Comparison of ENCODE assay signal across 30 cellular contexts in the genomic region with DNA sequence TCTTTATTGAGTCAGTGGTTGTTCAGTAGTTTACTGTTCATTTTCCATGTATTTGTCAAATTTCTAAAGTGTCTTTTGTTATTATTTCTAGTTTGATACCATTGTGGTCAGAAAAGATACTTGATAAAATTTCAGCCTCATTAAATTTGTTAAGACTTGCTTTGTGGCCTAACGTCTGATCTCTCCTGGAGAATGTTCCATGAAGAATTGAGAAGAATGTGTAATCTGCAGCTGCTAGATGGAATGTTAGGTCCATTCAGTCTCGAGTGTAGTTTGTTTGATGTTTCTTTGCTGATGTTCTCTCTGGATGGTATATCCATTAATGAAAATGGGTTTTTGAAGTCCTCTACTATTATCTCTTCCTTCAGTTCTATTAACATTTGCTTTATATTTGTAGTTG.
"Had no signal": no experiment of that assay in that cellular context is flagged by ENCODE, and none has a peak within 500 bp of the region (broad histone marks: within the 10 kb centered on the region; RNA-seq: fewer than 3 reads in every experiment).

No MANE protein-coding gene starts in this region.

- DNase-seq: activated effector memory CD4-positive, alpha-beta T cell treated with anti-CD3 and anti-CD28 coated beads, Interleukin-2, amount 50 U/mL, for 16 hours; activated effector memory CD4-positive, alpha-beta T cell treated with Interleukin-2 at 50 U/mL for 16 hours; activated gamma-delta T cell; activated gamma-delta T cell treated with Interleukin-2 at 50 U/mL for 16 hours; activated naive CD4-positive, alpha-beta T cell; activated naive CD4-positive, alpha-beta T cell treated with anti-CD3 and anti-CD28 coated beads for 36 hours; activated naive CD4-positive, alpha-beta T cell treated with anti-CD3 and anti-CD28 coated beads, Interleukin-2, amount 10 ng/mL, durations not matched to agents 7 days and 5 days; activated naive CD4-positive, alpha-beta T cell treated with anti-CD3 and anti-CD28 coated beads, Interleukin-2, amount 50 U/mL, for 16 hours; activated naive CD4-positive, alpha-beta T cell treated with Interleukin-2 at 50 U/mL for 16 hours; activated naive CD8-positive, alpha-beta T cell treated with anti-CD3 and anti-CD28 coated beads for 36 hours; activated naive CD8-positive, alpha-beta T cell treated with anti-CD3 and anti-CD28 coated beads, Interleukin-2, amount 10 ng/mL, durations not matched to agents 7 days and 5 days; activated naive CD8-positive, alpha-beta T cell treated with anti-CD3 and anti-CD28 coated beads, Interleukin-2, amount 50 U/mL, for 24 hours; activated T-cell treated with anti-CD3 and anti-CD28 coated beads, Interleukin-2, amount 50 U/mL, for 1 hour; activated T-cell treated with anti-CD3 and anti-CD28 coated beads, Interleukin-2, amount 50 U/mL, for 24 hours; activated T-cell treated with anti-CD3 and anti-CD28 coated beads, Interleukin-2, amount 50 U/mL, for 4 hours; activated T-cell treated with anti-CD3 and anti-CD28 coated beads, Interleukin-2, amount 50 U/mL, for 48 hours; activated T-cell treated with anti-CD3 and anti-CD28 coated beads, Interleukin-2, amount 50 U/mL, for 72 hours; adrenal gland; amniotic stem cell; amygdala; anterior cingulate cortex; aorta; body of pancreas; brain microvascular endothelial cell; caudate nucleus; central memory CD4-positive, alpha-beta T cell; cerebellar nuclear complex had no signal

- H3K27me3 ChIP-seq: adrenal gland, ascending aorta, body of pancreas, brain microvascular endothelial cell, breast epithelium, cardiac muscle cell had no signal

- H3K9me3 ChIP-seq: ascending aorta, body of pancreas, breast epithelium had no signal

- H3K36me3 ChIP-seq: adrenal gland, ascending aorta, brain microvascular endothelial cell, breast epithelium, cardiac muscle cell had no signal

- H3K4me1 ChIP-seq: adrenal gland, ascending aorta, body of pancreas, breast epithelium had no signal

- H3K4me3 ChIP-seq: adrenal gland, ascending aorta, body of pancreas, breast epithelium, cardiac muscle cell had no signal

- H3K27ac ChIP-seq: adrenal gland, ascending aorta, body of pancreas, brain microvascular endothelial cell, breast epithelium, cardiac muscle cell had no signal
